1 cellular context compared by ENCODE assay signal in the genomic region with DNA sequence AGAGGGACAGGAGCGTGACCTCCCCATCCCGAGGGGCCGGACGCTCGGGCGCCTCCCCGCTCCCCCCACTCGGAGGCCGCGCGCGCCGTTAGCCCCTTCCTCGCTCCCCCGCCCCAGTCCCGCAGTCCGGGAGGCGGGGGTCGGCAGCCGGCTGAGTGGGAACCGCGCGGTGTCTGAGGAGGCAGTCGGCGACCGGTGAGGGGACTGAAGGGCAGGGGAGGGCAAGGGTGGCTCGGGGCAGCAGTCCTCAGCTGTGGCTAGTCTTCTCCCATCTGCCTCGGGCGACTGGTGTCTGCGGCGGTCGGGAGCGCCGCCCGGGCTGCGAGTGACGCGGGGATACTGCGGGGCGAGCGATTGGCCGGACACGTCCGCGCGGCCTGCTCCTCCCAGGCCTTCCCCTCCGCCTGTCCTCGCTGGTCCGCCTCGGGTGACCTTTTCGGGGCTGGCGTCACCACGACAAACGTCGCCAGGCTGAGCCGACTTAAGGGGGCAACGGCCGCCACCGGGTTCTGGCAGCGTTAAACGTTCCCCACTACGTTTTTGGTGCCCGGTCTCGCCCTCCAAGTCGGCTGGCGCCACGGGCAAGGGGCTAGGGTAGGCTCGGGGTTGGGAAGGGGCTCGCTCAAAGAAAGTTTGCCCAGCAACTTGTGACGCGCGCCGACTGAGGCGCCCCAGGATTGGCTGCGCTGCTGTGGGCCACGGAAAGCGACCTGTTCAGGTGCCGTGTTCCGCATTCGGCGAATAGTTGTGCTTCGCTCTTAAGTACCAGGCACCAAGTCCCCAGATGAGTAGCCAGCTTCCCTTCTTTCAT.
TF ChIP-seq lines count a peak whose summit lies in the region.

No MANE protein-coding gene starts in this region.

TF ChIP-seq in HepG2, 621 proteins besides CTCF, POLR2A, EP300 and RAD21 (continued from another document and continues in another):
- TF ChIP-seq PRDM4 (CRISPR knock-in tag; IDR thresholded peaks at IDR 0.05; ENCODE audit: borderline replicate concordance) (no peak), PTBP1 (IDR thresholded peaks at IDR 0.05; ENCODE audit: low read depth, low read length, poor library complexity, severe bottlenecking) (no peak), ZBTB26 (CRISPR knock-in tag; IDR thresholded peaks at IDR 0.05; ENCODE audit: borderline replicate concordance) (no peak; the same call in 1 of the 2 replicates), ZNF580 (CRISPR knock-in tag; IDR thresholded peaks at IDR 0.05; ENCODE audit: borderline replicate concordance, low read depth) (peak; percentile 43; the same call in 1 of the 2 replicates), GABPA (IDR thresholded peaks at IDR 0.05; ENCODE audit: low read depth, low read length) (no peak), GABPA (CRISPR knock-in tag; IDR thresholded peaks at IDR 0.05; ENCODE audit: low read depth) (peak; percentile 56), MAX (IDR thresholded peaks at IDR 0.05) (peak; percentile 59), SOX5 (CRISPR knock-in tag; IDR thresholded peaks at IDR 0.05; ENCODE audit: borderline replicate concordance) (no peak), TFAP4 (IDR thresholded peaks at IDR 0.05; ENCODE audit: borderline replicate concordance, low read depth) (no peak), MAFF (IDR thresholded peaks at IDR 0.05; ENCODE audit: low read depth, low read length) (no peak), NR2F6 (IDR thresholded peaks at IDR 0.05) (0 out of 2 replicates have a peak, but pooled peaks have one; percentile 41), NR2F6 (CRISPR knock-in tag; IDR thresholded peaks at IDR 0.05) (peak; percentile 30), ZFAT (CRISPR knock-in tag; conservative IDR thresholded peaks at IDR 0.05) (no peak), BRCA1 (CRISPR knock-in tag; IDR thresholded peaks at IDR 0.05) (no peak), ZFP1 (CRISPR knock-in tag; IDR thresholded peaks at IDR 0.05) (peak; percentile 63; the same call in 1 of the 2 replicates), TOPORS (CRISPR knock-in tag; IDR thresholded peaks at IDR 0.05) (no peak), KDM4B (CRISPR knock-in tag; IDR thresholded peaks at IDR 0.05) (peak; percentile 23; the same call in 1 of the 2 replicates), ZNF644 (CRISPR knock-in tag; IDR thresholded peaks at IDR 0.05; ENCODE audit: low read depth) (no peak), CCAR2 (optimal IDR thresholded peaks at IDR 0.05; ENCODE audit: low read depth, low read length) (no peak), ZNF496 (CRISPR knock-in tag; IDR thresholded peaks at IDR 0.05; ENCODE audit: insufficient replicate concordance) (no peak), JUN (CRISPR knock-in tag; IDR thresholded peaks at IDR 0.05) (no peak), KLF13 (CRISPR knock-in tag; IDR thresholded peaks at IDR 0.05) (0 out of 2 replicates have a peak, but pooled peaks have one; percentile 58), ZFX (CRISPR knock-in tag; IDR thresholded peaks at IDR 0.05; ENCODE audit: low read depth) (peak; percentile 97), KDM2A (CRISPR knock-in tag; IDR thresholded peaks at IDR 0.05; ENCODE audit: borderline replicate concordance, low read depth) (peak; percentile 49; the same call in 1 of the 2 replicates), ZNF326 (CRISPR knock-in tag; IDR thresholded peaks at IDR 0.05; ENCODE audit: borderline replicate concordance) (no peak), HDAC6 (IDR thresholded peaks at IDR 0.05; ENCODE audit: low read depth, low read length) (no peak), SMAD1 (CRISPR knock-in tag; IDR thresholded peaks at IDR 0.05; ENCODE audit: borderline replicate concordance, low read depth) (no peak), ZBTB40 (IDR thresholded peaks at IDR 0.05) (no peak), ZBTB40 (CRISPR knock-in tag; IDR thresholded peaks at IDR 0.05) (no peak)
- TF ChIP-seq, protein P1, sequence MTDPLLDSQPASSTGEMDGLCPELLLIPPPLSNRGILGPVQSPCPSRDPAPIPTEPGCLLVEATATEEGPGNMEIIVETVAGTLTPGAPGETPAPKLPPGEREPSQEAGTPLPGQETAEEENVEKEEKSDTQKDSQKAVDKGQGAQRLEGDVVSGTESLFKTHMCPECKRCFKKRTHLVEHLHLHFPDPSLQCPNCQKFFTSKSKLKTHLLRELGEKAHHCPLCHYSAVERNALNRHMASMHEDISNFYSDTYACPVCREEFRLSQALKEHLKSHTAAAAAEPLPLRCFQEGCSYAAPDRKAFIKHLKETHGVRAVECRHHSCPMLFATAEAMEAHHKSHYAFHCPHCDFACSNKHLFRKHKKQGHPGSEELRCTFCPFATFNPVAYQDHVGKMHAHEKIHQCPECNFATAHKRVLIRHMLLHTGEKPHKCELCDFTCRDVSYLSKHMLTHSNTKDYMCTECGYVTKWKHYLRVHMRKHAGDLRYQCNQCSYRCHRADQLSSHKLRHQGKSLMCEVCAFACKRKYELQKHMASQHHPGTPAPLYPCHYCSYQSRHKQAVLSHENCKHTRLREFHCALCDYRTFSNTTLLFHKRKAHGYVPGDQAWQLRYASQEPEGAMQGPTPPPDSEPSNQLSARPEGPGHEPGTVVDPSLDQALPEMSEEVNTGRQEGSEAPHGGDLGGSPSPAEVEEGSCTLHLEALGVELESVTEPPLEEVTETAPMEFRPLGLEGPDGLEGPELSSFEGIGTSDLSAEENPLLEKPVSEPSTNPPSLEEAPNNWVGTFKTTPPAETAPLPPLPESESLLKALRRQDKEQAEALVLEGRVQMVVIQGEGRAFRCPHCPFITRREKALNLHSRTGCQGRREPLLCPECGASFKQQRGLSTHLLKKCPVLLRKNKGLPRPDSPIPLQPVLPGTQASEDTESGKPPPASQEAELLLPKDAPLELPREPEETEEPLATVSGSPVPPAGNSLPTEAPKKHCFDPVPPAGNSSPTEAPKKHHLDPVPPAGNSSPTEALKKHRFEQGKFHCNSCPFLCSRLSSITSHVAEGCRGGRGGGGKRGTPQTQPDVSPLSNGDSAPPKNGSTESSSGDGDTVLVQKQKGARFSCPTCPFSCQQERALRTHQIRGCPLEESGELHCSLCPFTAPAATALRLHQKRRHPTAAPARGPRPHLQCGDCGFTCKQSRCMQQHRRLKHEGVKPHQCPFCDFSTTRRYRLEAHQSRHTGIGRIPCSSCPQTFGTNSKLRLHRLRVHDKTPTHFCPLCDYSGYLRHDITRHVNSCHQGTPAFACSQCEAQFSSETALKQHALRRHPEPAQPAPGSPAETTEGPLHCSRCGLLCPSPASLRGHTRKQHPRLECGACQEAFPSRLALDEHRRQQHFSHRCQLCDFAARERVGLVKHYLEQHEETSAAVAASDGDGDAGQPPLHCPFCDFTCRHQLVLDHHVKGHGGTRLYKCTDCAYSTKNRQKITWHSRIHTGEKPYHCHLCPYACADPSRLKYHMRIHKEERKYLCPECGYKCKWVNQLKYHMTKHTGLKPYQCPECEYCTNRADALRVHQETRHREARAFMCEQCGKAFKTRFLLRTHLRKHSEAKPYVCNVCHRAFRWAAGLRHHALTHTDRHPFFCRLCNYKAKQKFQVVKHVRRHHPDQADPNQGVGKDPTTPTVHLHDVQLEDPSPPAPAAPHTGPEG (CRISPR knock-in tag; IDR thresholded peaks at IDR 0.05): peak; percentile 77; the same call in 1 of the 2 replicates
- TF ChIP-seq, protein P2, sequence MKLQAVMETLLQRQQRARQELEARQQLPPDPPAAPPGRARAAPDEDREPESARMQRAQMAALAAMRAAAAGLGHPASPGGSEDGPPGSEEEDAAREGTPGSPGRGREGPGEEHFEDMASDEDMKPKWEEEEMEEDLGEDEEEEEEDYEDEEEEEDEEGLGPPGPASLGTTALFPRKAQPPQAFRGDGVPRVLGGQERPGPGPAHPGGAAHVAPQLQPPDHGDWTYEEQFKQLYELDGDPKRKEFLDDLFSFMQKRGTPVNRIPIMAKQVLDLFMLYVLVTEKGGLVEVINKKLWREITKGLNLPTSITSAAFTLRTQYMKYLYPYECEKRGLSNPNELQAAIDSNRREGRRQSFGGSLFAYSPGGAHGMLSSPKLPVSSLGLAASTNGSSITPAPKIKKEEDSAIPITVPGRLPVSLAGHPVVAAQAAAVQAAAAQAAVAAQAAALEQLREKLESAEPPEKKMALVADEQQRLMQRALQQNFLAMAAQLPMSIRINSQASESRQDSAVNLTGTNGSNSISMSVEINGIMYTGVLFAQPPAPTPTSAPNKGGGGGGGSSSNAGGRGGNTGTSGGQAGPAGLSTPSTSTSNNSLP (IDR thresholded peaks at IDR 0.05; ENCODE audit: low read depth, low read length): no peak
